In genomic region chr16:84599528-84600202, GRCh38 we compare ENCODE assay signal across 8 cellular contexts. TPM values are rescaled to one million over a fixed set of nuclear protein-coding genes. Genes with fewer than 3 reads are reported as not detected.
DNase-seq lines count a peak whose midpoint lies in the region; ATAC-seq and TF ChIP-seq lines count a peak whose summit lies in the region.

No MANE protein-coding gene starts in this region.

- DNase-seq in GM12864 (ENCODE audit: low read depth) (no peak), SKM-1 (lab: John Stamatoyannopoulos, UW; ENCODE audit: unreplicated experiment) (peak; percentile 92), body of pancreas (peak in 3 of 4 donors; percentile 24 to 64 (median 26)), gastrocnemius medialis (peak in 1 of 2 donors; percentile 42)

- ATAC-seq in HG02870 (IDR thresholded peaks at IDR 0.05; ENCODE audit: unreplicated experiment) (peak; percentile 44), body of pancreas (no peak), gastrocnemius medialis (peak in 1 of 2 donors; percentile 52), HG02642 (IDR thresholded peaks at IDR 0.05; ENCODE audit: poor library complexity, unreplicated experiment) (no peak), HG03469 (IDR thresholded peaks at IDR 0.05; ENCODE audit: unreplicated experiment) (no peak)

- intact Hi-C loops in body of pancreas (cut with DNase I): no loop called here
- intact Hi-C loops in gastrocnemius medialis (cut with DNase I; ENCODE audit: low total_unique reads): no loop called here

- H3K4me1 ChIP-seq in body of pancreas (peaks cover 9% of the 10 kb centered on the region), iPS-18a (ENCODE audit: control insufficient read depth, low read depth, low read length) (peaks cover 41% of the 10 kb centered on the region), gastrocnemius medialis (peaks cover 0 to 5% of the 10 kb centered on the region in 2 donors)

- WGBS in body of pancreas, 2 donors: 49 to 59% methylated on average over 12 of the region's 12 CpGs

- TF ChIP-seq POLR2A in body of pancreas (IDR thresholded peaks at IDR 0.05) (no peak), gastrocnemius medialis (IDR thresholded peaks at IDR 0.05) (no peak)

- H3K9ac ChIP-seq in iPS-18a (ENCODE audit: low read length): no peak overlapping the region

- in situ Hi-C loops in gastrocnemius medialis (cut with MboI; ENCODE audit: low sequenced_read_pairs in 4 of 4): no loop called here

- H3K4me3 ChIP-seq in GM12864 (ENCODE audit: low read depth, low read length) (peak overlapping the region; percentile 52), body of pancreas (no peak overlapping the region), iPS-18a (ENCODE audit: low read length) (peak overlapping the region; percentile 54), gastrocnemius medialis (no peak overlapping the region)

- H3K9me3 ChIP-seq in body of pancreas (no peaks in the 10 kb centered on the region), iPS-18a (ENCODE audit: control insufficient read depth, low read depth, low read length) (no peaks in the 10 kb centered on the region), gastrocnemius medialis (no peaks in the 10 kb centered on the region)

- no peaks in the 10 kb centered on the region for H3K36me3 ChIP-seq in body of pancreas (replicated peaks in 1 of 2; ENCODE audit: insufficient read depth in 1 of 2, low read depth in 2 of 2)
- H3K36me3 ChIP-seq in iPS-18a (ENCODE audit: control insufficient read depth, low read depth, low read length): peaks cover 3% of the 10 kb centered on the region
- no peaks in the 10 kb centered on the region for H3K36me3 ChIP-seq in gastrocnemius medialis

- no peaks in the 10 kb centered on the region for H3K27me3 ChIP-seq in body of pancreas
- H3K27me3 ChIP-seq in iPS-18a (ENCODE audit: control insufficient read depth, insufficient read depth, low read length): no peaks in the 10 kb centered on the region
- no peaks in the 10 kb centered on the region for H3K27me3 ChIP-seq in gastrocnemius medialis

- TF ChIP-seq CTCF in GM12864 (IDR thresholded peaks at IDR 0.05; ENCODE audit: low read depth, low read length, missing control alignments): no peak
- TF ChIP-seq CTCF in body of pancreas (IDR thresholded peaks at IDR 0.05): no peak
- no peak for TF ChIP-seq CTCF in gastrocnemius medialis (IDR thresholded peaks at IDR 0.05 in 4 of 5, conservative IDR thresholded peaks at IDR 0.05 in 1 of 5)

- H3K27ac ChIP-seq in body of pancreas (peak overlapping the region in 2 of 4 donors; percentile 18 to 71), iPS-18a (ENCODE audit: low read length) (no peak overlapping the region), gastrocnemius medialis (peak overlapping the region; percentile 38 to 46 (median 42))

RNA-seq across cellular contexts. Expression of gene COTL1, which starts 18.2 kb away (rescaled TPM):
- total RNA-seq in body of pancreas: 10 to 100 TPM; 19.7 to 20.4 TPM
- 1 to 10 TPM; 2.8 to 8.7 (median 6.2) TPM for total RNA-seq in gastrocnemius medialis

RNA-seq across cellular contexts. Expression of gene KLHL36, which starts 48.6 kb away (rescaled TPM):
- total RNA-seq in body of pancreas: 10 to 100 TPM; 39.7 to 50.8 TPM
- 10 to 100 TPM; 15.6 to 33.9 (median 18.2) TPM for total RNA-seq in gastrocnemius medialis

Comparison
In these comparisons a context has a peak if more than half of its experiments do, and no peak if none do; other contexts are left out.
1. H3K4me3 ChIP-seq: peak in GM12864 (single experiment) and iPS-18a (single experiment); none in body of pancreas (0 of 2) and gastrocnemius medialis (0 of 4).